ENCODE assay signal across 24 cellular contexts in genomic region chr11:133041165-133041564, GRCh38.
"Had no signal": no experiment of that assay in that cellular context is flagged by ENCODE, and none has a peak within 500 bp of the region (broad histone marks: within the 10 kb centered on the region; RNA-seq: fewer than 3 reads in every experiment).

No MANE protein-coding gene starts in this region.

- H3K36me3 ChIP-seq: cardiac muscle cell, transverse colon had no signal

- H3K4me3 ChIP-seq: cardiac muscle cell, coronary artery, testis, transverse colon had no signal

- H3K4me1 Mint-ChIP-seq: activated CD4-positive, alpha-beta memory T cell treated with anti-CD3 and anti-CD28 coated beads, Interleukin-2, amount 10 ng/mL, durations not matched to agents 7 days and 5 days; activated CD4-positive, alpha-beta T cell treated with anti-CD3 and anti-CD28 coated beads, Interleukin-2, amount 10 ng/mL, durations not matched to agents 24 days and 14 days; naive thymus-derived CD4-positive, alpha-beta T cell; T-helper 17 cell had no signal

- H3K9me3 Mint-ChIP-seq: activated CD4-positive, alpha-beta T cell treated with anti-CD3 and anti-CD28 coated beads, Interleukin-2, amount 10 ng/mL, durations not matched to agents 24 days and 14 days; activated T-cell treated with anti-CD3 and anti-CD28 coated beads, Interleukin-2, amount 50 U/mL, for 4 hours; activated T-helper 2 cell treated with anti-CD3 and anti-CD28 coated beads, Interferon-gamma antibody, Interleukin-2, Interleukin-4, amounts not matched to agents 10 μg/mL and 5 μg/mL and 100 μg/mL, durations not matched to agents 14 hours and 24 hours and 36 hours; mesothelial cell of epicardium had no signal

- H3K36me3 Mint-ChIP-seq: activated naive CD8-positive, alpha-beta T cell; mesothelial cell of epicardium; naive thymus-derived CD4-positive, alpha-beta T cell had no signal

- H3K4me3 Mint-ChIP-seq: activated CD4-positive, alpha-beta memory T cell treated with anti-CD3 and anti-CD28 coated beads, Interleukin-2, amount 10 ng/mL, durations not matched to agents 7 days and 5 days; activated CD4-positive, alpha-beta T cell treated with anti-CD3 and anti-CD28 coated beads, Interleukin-2, amount 10 ng/mL, durations not matched to agents 24 days and 14 days; activated naive CD8-positive, alpha-beta T cell; activated T-cell treated with anti-CD3 and anti-CD28 coated beads, Interleukin-2, amount 50 U/mL, for 4 hours; effector memory CD8-positive, alpha-beta T cell; mesothelial cell of epicardium; naive thymus-derived CD4-positive, alpha-beta T cell; T-helper 17 cell had no signal

- H3K27ac ChIP-seq: cardiac muscle cell, coronary artery, testis, transverse colon had no signal

- H3K4me1 ChIP-seq: testis, transverse colon had no signal

- H3K27ac Mint-ChIP-seq: activated CD4-positive, alpha-beta memory T cell treated with anti-CD3 and anti-CD28 coated beads, Interleukin-2, amount 10 ng/mL, durations not matched to agents 7 days and 5 days; activated CD4-positive, alpha-beta T cell treated with anti-CD3 and anti-CD28 coated beads, Interleukin-2, amount 10 ng/mL, durations not matched to agents 24 days and 14 days; activated naive CD8-positive, alpha-beta T cell; activated T-helper 2 cell treated with anti-CD3 and anti-CD28 coated beads, Interferon-gamma antibody, Interleukin-2, Interleukin-4, amounts not matched to agents 10 μg/mL and 5 μg/mL and 100 μg/mL, durations not matched to agents 14 hours and 24 hours and 36 hours; effector memory CD8-positive, alpha-beta T cell; mesothelial cell of epicardium; naive thymus-derived CD4-positive, alpha-beta T cell; T-helper 17 cell had no signal

- DNase-seq: activated CD4-positive, alpha-beta memory T cell treated with anti-CD3 and anti-CD28 coated beads, Interleukin-2, amount 10 ng/mL, durations not matched to agents 7 days and 5 days; activated CD4-positive, alpha-beta T cell treated with anti-CD3 and anti-CD28 coated beads, Interleukin-2, amount 10 ng/mL, durations not matched to agents 24 days and 14 days; activated CD4-positive, CD25-positive, alpha-beta regulatory T cell treated with anti-CD3 and anti-CD28 coated beads, Interleukin-2, amount 50 U/mL, for 72 hours; activated naive CD4-positive, alpha-beta T cell; activated T-cell treated with anti-CD3 and anti-CD28 coated beads, Interleukin-2, amount 50 U/mL, for 4 hours; anterior cingulate cortex; cerebellar nuclear complex; effector memory CD8-positive, alpha-beta T cell; erythroblast; foreskin fibroblast; hippocampal formation; left colon; naive thymus-derived CD4-positive, alpha-beta T cell; stimulated activated CD4-positive, alpha-beta T cell treated with anti-CD3 and anti-CD28 coated beads, Interleukin-2, amount 100 ng/mL, for 48 hours; stimulated activated naive CD8-positive, alpha-beta T cell treated with anti-CD3 and anti-CD28 coated beads, Interleukin-15, Interleukin-2, amounts not matched to agents 100 U/mL and 50 U/mL, for 24 hours; T-helper 17 cell; T1000; testis; transverse colon had no signal

- ATAC-seq: activated T-cell treated with anti-CD3 and anti-CD28 coated beads, Interleukin-2, amount 50 U/mL, for 4 hours; effector memory CD8-positive, alpha-beta T cell; left colon; naive thymus-derived CD4-positive, alpha-beta T cell; stimulated activated naive CD8-positive, alpha-beta T cell treated with anti-CD3 and anti-CD28 coated beads, Interleukin-15, Interleukin-2, amounts not matched to agents 100 U/mL and 50 U/mL, for 24 hours; T-helper 17 cell had no signal

- H3K27me3 Mint-ChIP-seq: activated CD4-positive, alpha-beta memory T cell treated with anti-CD3 and anti-CD28 coated beads, Interleukin-2, amount 10 ng/mL, durations not matched to agents 7 days and 5 days; activated CD4-positive, alpha-beta T cell treated with anti-CD3 and anti-CD28 coated beads, Interleukin-2, amount 10 ng/mL, durations not matched to agents 24 days and 14 days; activated naive CD8-positive, alpha-beta T cell; effector memory CD8-positive, alpha-beta T cell had no signal

- H3K27me3 ChIP-seq: testis, transverse colon had no signal

- H3K9me3 ChIP-seq: testis, transverse colon had no signal
